Comparison of ENCODE assay signal across 9 cellular contexts in the genomic region with DNA sequence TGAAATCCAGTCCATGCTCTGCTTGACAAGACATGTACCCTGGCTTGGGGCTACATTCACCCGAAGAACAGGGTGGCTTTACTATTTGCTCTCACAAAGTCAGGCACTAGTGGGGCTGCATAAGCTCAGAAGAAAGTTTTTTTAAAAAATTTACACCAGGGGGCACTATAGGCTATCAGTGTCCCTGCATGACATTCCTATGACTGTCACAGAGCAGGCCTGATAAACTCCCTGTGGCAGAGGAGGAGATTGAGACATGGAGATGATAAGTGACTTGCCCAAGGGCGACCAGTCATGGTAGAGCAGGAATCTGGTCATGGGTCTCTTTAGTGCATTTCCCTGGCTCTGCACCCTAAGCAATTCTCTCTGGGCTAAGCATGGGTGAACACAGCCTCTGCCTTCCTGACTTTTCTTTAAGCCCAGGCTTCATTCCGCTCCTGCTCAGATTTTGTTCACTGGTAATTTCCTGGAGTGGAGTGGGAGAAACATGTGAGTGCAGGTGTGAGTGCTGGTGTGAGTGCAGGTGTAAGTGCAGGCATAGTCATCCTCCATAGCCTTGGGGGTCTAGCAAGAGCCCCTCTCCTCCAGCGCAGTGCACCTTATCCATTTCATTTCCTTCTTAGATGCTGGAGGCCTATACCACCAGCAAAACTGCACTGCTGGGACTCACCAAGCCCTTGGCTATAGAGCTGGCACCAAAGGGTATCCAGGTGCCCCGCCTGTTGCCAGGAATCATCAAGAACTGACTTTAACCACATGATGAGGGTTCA.
DNase-seq lines count a peak whose midpoint lies in the region; FAIRE-seq and TF ChIP-seq lines count a peak whose summit lies in the region.
"Had no signal": no experiment of that assay in that cellular context is flagged by ENCODE, and none has a peak within 500 bp of the region (broad histone marks: within the 10 kb centered on the region; RNA-seq: fewer than 3 reads in every experiment).

No MANE protein-coding gene starts in this region.

- H3K27me3 Mint-ChIP-seq in nephron (ENCODE audit: low read depth), result no peaks in the 10 kb centered on the region
- no peaks in the 10 kb centered on the region for H3K27me3 Mint-ChIP-seq in mesothelial cell of epicardium (ENCODE audit: low read depth)

- DNase-seq in GM12865 (ENCODE audit: low read depth) (peak; percentile 46), NCI-H82 (lab: John Stamatoyannopoulos, UW) (peak; percentile 64), dorsolateral prefrontal cortex (no peak), mesothelial cell of epicardium (ENCODE audit: low spot score in 2 of 2, unreplicated experiment in 2 of 2) (no peak), T1000 (lab: John Stamatoyannopoulos, UW) (no peak)
- no peak for DNase-seq in stimulated activated CD4-positive, alpha-beta T cell treated with anti-CD3 and anti-CD28 coated beads, Interleukin-2, amount 100 ng/mL, for 48 hours

- H3K27ac ChIP-seq in dorsolateral prefrontal cortex, result no peak overlapping the region

- H3K4me1 Mint-ChIP-seq in nephron (no peaks in the 10 kb centered on the region), mesothelial cell of epicardium (no peaks in the 10 kb centered on the region)

- intact Hi-C loops in dorsolateral prefrontal cortex (cut with DNase I), result loop anchor here in 1 of 2 donors (10.0 kb wide), 1 partner anchor 187 kb away; no protein-coding TSS in a partner anchor

- H3K4me3 ChIP-seq in GM12865 (ENCODE audit: low read depth, low read length), result no peak overlapping the region
- H3K4me3 ChIP-seq in dorsolateral prefrontal cortex, result no peak overlapping the region

- no peak overlapping the region for H3K27ac Mint-ChIP-seq in nephron
- H3K27ac Mint-ChIP-seq in mesothelial cell of epicardium, result no peak overlapping the region

- TF ChIP-seq CTCF in GM12865 (IDR thresholded peaks at IDR 0.05; ENCODE audit: insufficient read depth, low read depth, low read length, missing control alignments) (peak; percentile 32), dorsolateral prefrontal cortex (IDR thresholded peaks at IDR 0.05 in 54 of 56, conservative IDR thresholded peaks at IDR 0.05 in 2 of 56; ENCODE audit: low read depth in 1 of 56, partially characterized antibody in 56 of 56) (peak in 55 of 56 donors; percentile 10 to 64 (median 41)), nephron (IDR thresholded peaks at IDR 0.05; ENCODE audit: unreplicated experiment in 3 of 3) (peak in 2 of 3 experiments; percentile 27 to 43), mesothelial cell of epicardium (IDR thresholded peaks at IDR 0.05; ENCODE audit: unreplicated experiment) (no peak)

- no peak overlapping the region for H3K4me3 Mint-ChIP-seq in nephron
- H3K4me3 Mint-ChIP-seq in mesothelial cell of epicardium, result no peak overlapping the region

- no peaks in the 10 kb centered on the region for H3K36me3 Mint-ChIP-seq in nephron (ENCODE audit: low read depth)
- no peaks in the 10 kb centered on the region for H3K36me3 Mint-ChIP-seq in mesothelial cell of epicardium

- peak; percentile 27 for FAIRE-seq in A204.1 (lab: Jason Lieb, UNC)
- FAIRE-seq: colon had no signal

- no peaks in the 10 kb centered on the region for H3K27me3 ChIP-seq in dorsolateral prefrontal cortex

- H3K9me3 Mint-ChIP-seq in nephron (no peaks in the 10 kb centered on the region), mesothelial cell of epicardium (peaks cover 54% of the 10 kb centered on the region)

Comparison
In these comparisons a context has a peak if more than half of its experiments do, and no peak if none do; other contexts are left out.
1. DNase-seq: peak in GM12865 (single experiment) and NCI-H82 (single experiment); none in dorsolateral prefrontal cortex (0 of 10), stimulated activated CD4-positive, alpha-beta T cell treated with anti-CD3 and anti-CD28 coated beads, Interleukin-2, amount 100 ng/mL, for 48 hours (0 of 2), mesothelial cell of epicardium (0 of 2) and T1000 (single experiment).